10 cellular contexts compared by ENCODE assay signal in the genomic region with DNA sequence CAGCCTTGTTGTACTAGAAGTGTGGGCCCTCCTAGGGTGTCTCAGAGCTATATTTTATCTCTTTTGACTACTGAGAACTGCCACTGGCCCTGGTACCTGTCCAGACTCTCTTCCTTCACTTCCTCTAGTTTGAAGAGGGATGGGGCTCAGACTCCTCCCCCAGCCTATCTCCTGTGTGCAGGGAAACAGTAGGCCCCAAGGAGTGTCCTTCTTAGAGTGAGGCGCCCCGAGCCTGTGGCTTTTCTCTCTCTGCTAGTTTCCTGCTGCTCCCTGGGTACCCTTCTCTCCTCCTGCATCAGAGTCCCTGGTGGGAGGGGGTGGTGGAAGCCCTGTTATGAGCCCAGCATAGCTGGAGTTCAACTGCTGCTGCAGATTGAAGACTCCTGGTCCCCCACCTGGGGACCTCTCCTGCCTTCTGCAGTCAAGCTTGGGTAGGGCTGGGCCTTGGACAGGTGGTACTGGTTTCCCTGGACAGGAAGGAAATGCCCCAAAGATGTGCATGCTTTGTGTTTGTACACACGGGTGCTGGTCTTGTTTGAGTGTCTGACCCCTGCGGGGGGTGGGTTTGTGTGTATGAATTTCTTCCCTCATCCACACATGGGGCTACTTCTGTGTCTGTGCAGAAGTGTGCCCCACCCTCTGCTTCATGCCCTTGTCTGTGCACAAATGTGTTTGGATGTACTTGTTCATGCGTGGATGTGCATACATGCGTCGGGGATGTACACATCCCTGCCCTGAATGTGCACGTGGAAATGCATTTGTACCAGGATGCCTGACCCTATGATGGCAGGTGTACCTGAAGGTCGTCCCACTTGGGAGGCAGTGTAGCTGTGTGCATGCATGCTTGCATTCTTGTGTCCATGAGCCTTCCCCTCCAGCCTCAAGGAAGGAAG. TPM values are rescaled to one million over a fixed set of nuclear protein-coding genes. Genes with fewer than 3 reads are reported as not detected.
DNase-seq lines count a peak whose midpoint lies in the region; ATAC-seq and TF ChIP-seq lines count a peak whose summit lies in the region.
"Had no signal": no experiment of that assay in that cellular context is flagged by ENCODE, and none has a peak within 500 bp of the region (broad histone marks: within the 10 kb centered on the region; RNA-seq: fewer than 3 reads in every experiment).

No MANE protein-coding gene starts in this region.

- TF ChIP-seq EP300 in tibial nerve (IDR thresholded peaks at IDR 0.05), result no peak

- POLR2A ChIA-PET in activated CD4-positive, alpha-beta memory T cell treated with anti-CD3 and anti-CD28 coated beads, Interleukin-2, amount 10 ng/mL, durations not matched to agents 7 days and 5 days (lab: Charles Lee), result interaction anchor here (0.6 to 12.1 kb wide), 8 partner anchors 9 to 176 kb away, joined by 3 to 129 read pairs (median 6); partner anchors contain the start of genes CASC3 and CDC6

- DNase-seq in activated T-cell treated with anti-CD3 and anti-CD28 coated beads, Interleukin-2, amount 50 U/mL, for 72 hours, result no peak
- DNase-seq in activated T-cell treated with anti-CD3 and anti-CD28 coated beads, Interleukin-2, amount 50 U/mL, for 1 hour, result no peak
- no peak for DNase-seq in activated CD4-positive, alpha-beta memory T cell treated with anti-CD3 and anti-CD28 coated beads, Interleukin-2, amount 10 ng/mL, durations not matched to agents 7 days and 5 days
- DNase-seq in tibial nerve (ENCODE audit: low spot score in 2 of 2), result peak in 1 of 2 donors; percentile 9
- DNase-seq in CD1c-positive myeloid dendritic cell (ENCODE audit: extremely low spot score), result no peak
- DNase-seq in NCI-H446 treated with DMSO at 0.1 percent for 48 hours (lab: John Stamatoyannopoulos, UW), result no peak
- DNase-seq: activated CD4-positive, CD25-positive, alpha-beta regulatory T cell treated with anti-CD3 and anti-CD28 coated beads, Interleukin-2, amount 50 U/mL, for 72 hours had no signal

- H3K27me3 ChIP-seq in liver (ENCODE audit: control insufficient read depth in 4 of 4, insufficient read depth in 4 of 4, low read length in 3 of 4), result no peaks in the 10 kb centered on the region
- no peaks in the 10 kb centered on the region for H3K27me3 ChIP-seq in tibial nerve

- H3K4me3 Mint-ChIP-seq in activated T-cell treated with anti-CD3 and anti-CD28 coated beads, Interleukin-2, amount 50 U/mL, for 72 hours, result peak overlapping the region; percentile 6 to 27
- H3K4me3 Mint-ChIP-seq in activated CD4-positive, alpha-beta memory T cell treated with anti-CD3 and anti-CD28 coated beads, Interleukin-2, amount 10 ng/mL, durations not matched to agents 7 days and 5 days, result no peak overlapping the region

- H3K36me3 ChIP-seq in liver (ENCODE audit: control insufficient read depth in 4 of 4, insufficient read depth in 3 of 4, low read depth in 1 of 4, low read length in 3 of 4) (no peaks in the 10 kb centered on the region), tibial nerve (no peaks in the 10 kb centered on the region)

- peaks cover 74% of the 10 kb centered on the region for H3K4me1 Mint-ChIP-seq in activated T-cell treated with anti-CD3 and anti-CD28 coated beads, Interleukin-2, amount 50 U/mL, for 72 hours (ENCODE audit: low read depth)
- H3K4me1 Mint-ChIP-seq in activated CD4-positive, alpha-beta memory T cell treated with anti-CD3 and anti-CD28 coated beads, Interleukin-2, amount 10 ng/mL, durations not matched to agents 7 days and 5 days, result peaks cover 80% of the 10 kb centered on the region

- H3K9ac ChIP-seq in liver (ENCODE audit: low read depth in 1 of 2, low read length in 2 of 2), result peak overlapping the region in 1 of 2 donors; percentile 22

- no peaks in the 10 kb centered on the region for H3K36me3 Mint-ChIP-seq in activated T-cell treated with anti-CD3 and anti-CD28 coated beads, Interleukin-2, amount 50 U/mL, for 72 hours (ENCODE audit: insufficient read depth in 2 of 2)
- H3K36me3 Mint-ChIP-seq in activated CD4-positive, alpha-beta memory T cell treated with anti-CD3 and anti-CD28 coated beads, Interleukin-2, amount 10 ng/mL, durations not matched to agents 7 days and 5 days (ENCODE audit: low read depth), result peaks cover 23% of the 10 kb centered on the region

- no peak overlapping the region for H3K4me3 ChIP-seq in liver (ENCODE audit: low read depth in 1 of 3, low read length in 3 of 3)
- peak overlapping the region in 1 of 4 donors; percentile 99 for H3K4me3 ChIP-seq in tibial nerve

- 66% methylated on average over 9 of the region's 9 CpGs for WGBS in liver
- WGBS in tibial nerve, 2 donors, result 42 to 56% methylated on average over 7 to 9 of the region's 9 CpGs

- H3K4me1 ChIP-seq in liver (ENCODE audit: control insufficient read depth in 4 of 4, insufficient read depth in 4 of 4, low read length in 3 of 4), result peaks cover 45 to 83% (median 74%) of the 10 kb centered on the region in 4 donors
- peaks cover 0 to 94% (median 76%) of the 10 kb centered on the region in 4 donors for H3K4me1 ChIP-seq in tibial nerve

- no peaks in the 10 kb centered on the region for H3K9me3 Mint-ChIP-seq in activated T-cell treated with anti-CD3 and anti-CD28 coated beads, Interleukin-2, amount 50 U/mL, for 72 hours
- no peaks in the 10 kb centered on the region for H3K9me3 Mint-ChIP-seq in activated CD4-positive, alpha-beta memory T cell treated with anti-CD3 and anti-CD28 coated beads, Interleukin-2, amount 10 ng/mL, durations not matched to agents 7 days and 5 days

- no peak for ATAC-seq in activated T-cell treated with anti-CD3 and anti-CD28 coated beads, Interleukin-2, amount 50 U/mL, for 72 hours (replicated peaks in 1 of 2)
- no peak for ATAC-seq in GM19328 (IDR thresholded peaks at IDR 0.05; ENCODE audit: unreplicated experiment)

- CTCF ChIA-PET in activated CD4-positive, alpha-beta memory T cell treated with anti-CD3 and anti-CD28 coated beads, Interleukin-2, amount 10 ng/mL, durations not matched to agents 7 days and 5 days (lab: Charles Lee), result interaction anchor here (0.6 to 6.1 kb wide), 9 partner anchors 10 to 420 kb away, joined by 3 to 62 read pairs (median 8); no protein-coding TSS in a partner anchor

- no peaks in the 10 kb centered on the region for H3K9me3 ChIP-seq in liver (ENCODE audit: control insufficient read depth in 4 of 4, low read length in 3 of 4)
- H3K9me3 ChIP-seq in tibial nerve, result no peaks in the 10 kb centered on the region

- H3K27ac ChIP-seq in liver (ENCODE audit: low read depth in 1 of 2, low read length in 2 of 2), result peak overlapping the region; percentile 78 to 94
- H3K27ac ChIP-seq in tibial nerve, result peak overlapping the region in 3 of 4 donors; percentile 86 to 99 (median 94)

- H3K27me3 Mint-ChIP-seq in activated T-cell treated with anti-CD3 and anti-CD28 coated beads, Interleukin-2, amount 50 U/mL, for 72 hours (ENCODE audit: low read depth), result no peaks in the 10 kb centered on the region
- no peaks in the 10 kb centered on the region for H3K27me3 Mint-ChIP-seq in activated CD4-positive, alpha-beta memory T cell treated with anti-CD3 and anti-CD28 coated beads, Interleukin-2, amount 10 ng/mL, durations not matched to agents 7 days and 5 days

- TF ChIP-seq CTCF in liver (IDR thresholded peaks at IDR 0.05; ENCODE audit: low read depth, low read length, missing input control) (no peak), tibial nerve (IDR thresholded peaks at IDR 0.05) (no peak)

- no peak for TF ChIP-seq POLR2A in tibial nerve (IDR thresholded peaks at IDR 0.05)

- no peak overlapping the region for H3K27ac Mint-ChIP-seq in activated T-cell treated with anti-CD3 and anti-CD28 coated beads, Interleukin-2, amount 50 U/mL, for 72 hours
- peak overlapping the region; percentile 61 for H3K27ac Mint-ChIP-seq in activated CD4-positive, alpha-beta memory T cell treated with anti-CD3 and anti-CD28 coated beads, Interleukin-2, amount 10 ng/mL, durations not matched to agents 7 days and 5 days

- no peak for TF ChIP-seq RAD21 in liver (IDR thresholded peaks at IDR 0.05)

TF ChIP-seq in liver, 16 proteins besides CTCF, POLR2A, EP300 and RAD21:
- TF ChIP-seq TAF1 (conservative IDR thresholded peaks at IDR 0.05) (no peak), HNF4G (IDR thresholded peaks at IDR 0.05) (no peak), GABPA (IDR thresholded peaks at IDR 0.05 in 1 of 2, conservative IDR thresholded peaks at IDR 0.05 in 1 of 2) (no peak)

RNA-seq across cellular contexts. Expression of gene RARA, which starts 6.9 kb away (rescaled TPM):
- 10 to 100 TPM; 33.4 to 45.2 TPM for total RNA-seq in activated T-cell treated with anti-CD3 and anti-CD28 coated beads, Interleukin-2, amount 50 U/mL, for 72 hours
- total RNA-seq in activated CD4-positive, alpha-beta memory T cell treated with anti-CD3 and anti-CD28 coated beads, Interleukin-2, amount 10 ng/mL, durations not matched to agents 7 days and 5 days, result 10 to 100 TPM; 65.2 to 65.5 TPM
- total RNA-seq in liver, result 10 to 100 TPM in 1 of 2 donors, 1 to 10 TPM in 1; 8.7 to 12.9 TPM
- 10 to 100 TPM in 1 of 2 donors, 1 to 10 TPM in 1; 6.6 to 26.2 TPM for polyA plus RNA-seq in liver
- 10 to 100 TPM; 28.9 to 58.2 (median 46.4) TPM for total RNA-seq in tibial nerve

RNA-seq across cellular contexts. Expression of gene CDC6, which starts 28.2 kb away (rescaled TPM):
- total RNA-seq in activated T-cell treated with anti-CD3 and anti-CD28 coated beads, Interleukin-2, amount 50 U/mL, for 72 hours, result 10 to 100 TPM; 86.2 to 92.6 TPM
- 10 to 100 TPM; 67.5 to 69.9 TPM for total RNA-seq in activated CD4-positive, alpha-beta memory T cell treated with anti-CD3 and anti-CD28 coated beads, Interleukin-2, amount 10 ng/mL, durations not matched to agents 7 days and 5 days
- 10 to 100 TPM in 1 of 2 donors, 1 to 10 TPM in 1; 2.3 to 16.5 TPM for total RNA-seq in liver
- polyA plus RNA-seq in liver, result 1 to 10 TPM in 1 of 2 donors, under 1 TPM in 1; 0.54 to 2.6 TPM
- total RNA-seq in tibial nerve, result 1 to 10 TPM in 1 of 4 donors, under 1 TPM in 3; 0.20 to 1.8 (median 0.43) TPM

RNA-seq across cellular contexts. Expression of gene GJD3, which starts 48.6 kb away (rescaled TPM):
- total RNA-seq in activated T-cell treated with anti-CD3 and anti-CD28 coated beads, Interleukin-2, amount 50 U/mL, for 72 hours, result not detected
- total RNA-seq in activated CD4-positive, alpha-beta memory T cell treated with anti-CD3 and anti-CD28 coated beads, Interleukin-2, amount 10 ng/mL, durations not matched to agents 7 days and 5 days, result not detected
- total RNA-seq in liver, result under 1 TPM; 0.47 to 0.59 TPM
- under 1 TPM in 1 of 2 donors, not detected in 1; 0.48 TPM for polyA plus RNA-seq in liver
- total RNA-seq in tibial nerve, result not detected
- total RNA-seq: Daoy had no signal
